In the genomic region with DNA sequence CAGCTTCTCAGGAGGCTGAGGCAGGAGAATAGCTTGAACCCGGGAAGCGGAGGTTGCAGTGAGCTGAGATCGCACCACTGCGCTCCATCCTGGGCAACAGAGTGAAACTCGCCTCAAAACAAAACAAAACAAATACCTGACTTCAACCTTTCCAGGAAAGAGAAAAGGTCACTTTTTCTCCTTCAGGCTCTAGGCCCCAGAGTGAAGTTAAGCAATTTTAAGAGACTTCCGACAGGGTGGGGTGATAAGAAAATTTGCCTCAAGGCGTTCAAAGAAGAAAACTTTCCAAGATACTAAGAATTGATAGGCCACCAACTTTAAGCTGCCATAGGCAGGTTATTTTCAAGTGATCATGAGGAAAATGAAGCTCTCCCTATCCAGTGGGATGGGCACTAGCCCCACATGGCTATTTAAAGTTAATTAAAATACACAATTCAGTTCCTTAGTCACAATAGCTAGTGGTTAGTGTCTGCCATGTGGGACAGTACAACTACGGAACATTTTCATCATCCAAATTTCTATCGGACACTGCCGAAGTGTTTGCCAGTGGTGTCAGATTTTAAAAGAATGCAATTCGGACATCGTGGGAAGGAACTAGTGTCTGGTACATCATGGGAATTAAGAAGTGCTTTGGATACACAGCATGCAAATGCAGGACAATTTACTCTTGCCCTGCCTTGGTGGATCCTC, we compare ENCODE assay signal across 9 cellular contexts. TPM values are rescaled to one million over a fixed set of nuclear protein-coding genes. Genes with fewer than 3 reads are reported as not detected.
DNase-seq lines count a peak whose midpoint lies in the region; ATAC-seq, FAIRE-seq and TF ChIP-seq lines count a peak whose summit lies in the region.
"Had no signal": no experiment of that assay in that cellular context is flagged by ENCODE, and none has a peak within 500 bp of the region (broad histone marks: within the 10 kb centered on the region; RNA-seq: fewer than 3 reads in every experiment).

No MANE protein-coding gene starts in this region.

- no peaks in the 10 kb centered on the region for H3K27me3 ChIP-seq in BLaER1 treated with 17β-estradiol and CSF1 and Interleukin-3, amounts not matched to agents 10 nM and 100 nM
- no peaks in the 10 kb centered on the region for H3K27me3 ChIP-seq in GM12878 (replicated peaks in 1 of 2; ENCODE audit: control insufficient read depth in 2 of 2, insufficient read depth in 2 of 2, low read length in 1 of 2)

- H3K9me3 Mint-ChIP-seq in HFFc6: no peaks in the 10 kb centered on the region
- H3K9me3 Mint-ChIP-seq in naive thymus-derived CD8-positive, alpha-beta T cell: no peaks in the 10 kb centered on the region

- no peak for DNase-seq in HFFc6
- DNase-seq in GM12878 (ENCODE audit: low read depth, low spot score): no peak
- DNase-seq in naive thymus-derived CD8-positive, alpha-beta T cell: no peak
- no peak for DNase-seq in activated gamma-delta T cell (lab: John Stamatoyannopoulos, UW)
- DNase-seq in GM10266 (ENCODE audit: extremely low spot score): no peak
- no peak for DNase-seq in NCI-H1092 treated with DMSO at 0.1 percent for 48 hours (lab: John Stamatoyannopoulos, UW)
- DNase-seq: NCI-H1694 treated with DMSO at 0.1 percent for 48 hours had no signal

- H3K4me1 ChIP-seq in BLaER1 treated with 17β-estradiol and CSF1 and Interleukin-3, amounts not matched to agents 10 nM and 100 nM: peaks cover 0 to 24% (median 10%) of the 10 kb centered on the region in 10 experiments; a peak in 12 of 20 replicates
- 0 out of 2 replicates have a peak, but pooled peaks cover 4% of the 10 kb centered on the region for H3K4me1 ChIP-seq in GM12878 (ENCODE audit: control insufficient read depth, insufficient read depth, low read length)

- H3K4me3 Mint-ChIP-seq in HFFc6: no peak overlapping the region
- H3K4me3 Mint-ChIP-seq in naive thymus-derived CD8-positive, alpha-beta T cell: peak overlapping the region; percentile 58 to 86 (median 80)

- peak overlapping the region in 1 of 11 experiments; percentile 20; a peak in 1 of 22 replicates for H3K27ac ChIP-seq in BLaER1 treated with 17β-estradiol and CSF1 and Interleukin-3, amounts not matched to agents 10 nM and 100 nM
- H3K27ac ChIP-seq in GM12878 (ENCODE audit: control insufficient read depth, insufficient read depth): peak overlapping the region; percentile 68

- H3K27ac Mint-ChIP-seq in HFFc6: peak overlapping the region; percentile 69
- H3K27ac Mint-ChIP-seq in naive thymus-derived CD8-positive, alpha-beta T cell: peak overlapping the region; percentile 85 to 98 (median 96)

- H3K9me3 ChIP-seq in BLaER1 treated with 17β-estradiol and CSF1 and Interleukin-3, amounts not matched to agents 10 nM and 100 nM (replicated peaks in 1 of 11): no peaks in the 10 kb centered on the region
- H3K9me3 ChIP-seq in GM12878 (replicated peaks; ENCODE audit: control insufficient read depth, insufficient read depth, low read length): no peaks in the 10 kb centered on the region

- POLR2A ChIA-PET in GM12878 (lab: Charles Lee): no interaction called here
- POLR2A ChIA-PET in naive thymus-derived CD8-positive, alpha-beta T cell (lab: Charles Lee): interaction anchor here (2.2 kb wide), 1 partner anchor 134 kb away, joined by 6 read pairs; the partner anchor contains the start of gene MBTPS2

- H3K4me3 ChIP-seq in BLaER1 treated with 17β-estradiol and CSF1 and Interleukin-3, amounts not matched to agents 10 nM and 100 nM: no peak overlapping the region
- no peak overlapping the region for H3K4me3 ChIP-seq in GM12878

- TF ChIP-seq RAD21 in GM12878 (IDR thresholded peaks at IDR 0.05; ENCODE audit: insufficient read depth, low read depth, low read length): no peak

- no peak for TF ChIP-seq POLR2A in GM12878 (IDR thresholded peaks at IDR 0.05; ENCODE audit: low read depth, low read length)

- no peak for TF ChIP-seq EP300 in GM12878 (IDR thresholded peaks at IDR 0.05; ENCODE audit: borderline replicate concordance in 1 of 2, control insufficient read depth in 1 of 2, low read depth in 2 of 2, low read length in 2 of 2)

- H3K36me3 ChIP-seq in BLaER1 treated with 17β-estradiol and CSF1 and Interleukin-3, amounts not matched to agents 10 nM and 100 nM: peaks cover 50 to 97% (median 67%) of the 10 kb centered on the region in 11 experiments
- H3K36me3 ChIP-seq in GM12878 (ENCODE audit: control insufficient read depth in 2 of 2, insufficient read depth in 2 of 2, low read length in 1 of 2): peaks cover 0 to 6% of the 10 kb centered on the region in 2 experiments; a peak in 3 of 4 replicates

- intact Hi-C loops in GM12878 (cut with micrococcal nuclease; ENCODE audit: unreplicated experiment): no loop called here

- no peaks in the 10 kb centered on the region for H3K79me2 ChIP-seq in GM12878 (ENCODE audit: control insufficient read depth, insufficient read depth, low read length)

- WGBS in GM12878 (ENCODE audit: insufficient coverage, insufficient replicate concordance, low lambda C conversion rate, missing lambda C conversion rate): 95% methylated on average over 12 of the region's 12 CpGs

- peak overlapping the region; percentile 69 for H2AFZ ChIP-seq in GM12878 (ENCODE audit: control insufficient read depth, low read depth, low read length)

- no peaks in the 10 kb centered on the region for H3K27me3 Mint-ChIP-seq in HFFc6 (ENCODE audit: insufficient read depth)
- H3K27me3 Mint-ChIP-seq in naive thymus-derived CD8-positive, alpha-beta T cell: no peaks in the 10 kb centered on the region

- BruUV-seq in GM12878 (replicated peaks; lab: Mats Ljungman, UMichigan): no TSS peak

- in situ Hi-C loops in GM12878 (cut with MboI): no loop called here

- TF ChIP-seq CTCF in HFFc6 (IDR thresholded peaks at IDR 0.05) (no peak), GM12878 (IDR thresholded peaks at IDR 0.05 in 2 of 3, conservative IDR thresholded peaks at IDR 0.05 in 1 of 3; ENCODE audit: control insufficient read depth in 2 of 3, extremely low read depth in 1 of 3, insufficient read depth in 1 of 3, low read depth in 3 of 3, low read length in 3 of 3) (no peak), GM10266 (IDR thresholded peaks at IDR 0.05; ENCODE audit: control insufficient read depth, insufficient read depth, low read depth, missing control alignments) (no peak)

- peak overlapping the region in 9 of 11 experiments; percentile 1 to 78 (median 24); a peak in 10 of 22 replicates for H3K4me2 ChIP-seq in BLaER1 treated with 17β-estradiol and CSF1 and Interleukin-3, amounts not matched to agents 10 nM and 100 nM
- peak overlapping the region; percentile 70 for H3K4me2 ChIP-seq in GM12878 (ENCODE audit: control insufficient read depth, insufficient read depth)

- no peak for FAIRE-seq in GM12878 (lab: Jason Lieb, UNC)

- RAD21 ChIA-PET in GM12878 (lab: Charles Lee; ENCODE audit: unreplicated experiment): interaction anchor here (3.5 kb wide), 1 partner anchor 11 kb away, joined by 14 read pairs; no protein-coding TSS in a partner anchor

- H3K36me3 Mint-ChIP-seq in HFFc6 (ENCODE audit: low read depth): peaks cover 18% of the 10 kb centered on the region; the same call in 1 of the 2 replicates
- peaks cover 0 to 29% (median 2%) of the 10 kb centered on the region in 3 donors for H3K36me3 Mint-ChIP-seq in naive thymus-derived CD8-positive, alpha-beta T cell

- peak overlapping the region in 2 of 11 experiments; percentile 1 to 32; a peak in 1 of 22 replicates for H3K9ac ChIP-seq in BLaER1 treated with 17β-estradiol and CSF1 and Interleukin-3, amounts not matched to agents 10 nM and 100 nM
- no peak overlapping the region; the same call in 1 of the 2 replicates for H3K9ac ChIP-seq in GM12878 (ENCODE audit: control insufficient read depth, insufficient read depth, low read length)

- CTCF ChIA-PET in GM12878 (lab: Yijun Ruan, JAX): interaction anchor here (1.1 to 7.3 kb wide), 4 partner anchors 9 to 13 kb away, joined by 3 to 64 read pairs (median 4); no protein-coding TSS in a partner anchor

- peaks cover 44% of the 10 kb centered on the region for H3K4me1 Mint-ChIP-seq in HFFc6 (ENCODE audit: low read depth)
- H3K4me1 Mint-ChIP-seq in naive thymus-derived CD8-positive, alpha-beta T cell: peaks cover 8 to 28% (median 25%) of the 10 kb centered on the region in 4 donors

- SMC1A ChIA-PET in GM12878 (lab: Charles Lee; ENCODE audit: uncharacterized antibody, unreplicated experiment): interaction anchor here (0.9 to 5.9 kb wide), 7 partner anchors 11 to 170 kb away, joined by 3 to 44 read pairs (median 3); no protein-coding TSS in a partner anchor

- ATAC-seq in GM12878 (no peak), GM18520 (IDR thresholded peaks at IDR 0.05; ENCODE audit: unreplicated experiment) (no peak)
- no peak for ATAC-seq in naive thymus-derived CD8-positive, alpha-beta T cell

- peaks cover 0 to 19% (median 0%) of the 10 kb centered on the region in 11 experiments; a peak in 6 of 22 replicates for H4K20me1 ChIP-seq in BLaER1 treated with 17β-estradiol and CSF1 and Interleukin-3, amounts not matched to agents 10 nM and 100 nM
- H4K20me1 ChIP-seq in GM12878 (ENCODE audit: control insufficient read depth, insufficient read depth): no peaks in the 10 kb centered on the region

RNA-seq across cellular contexts. Expression of gene SMS, which starts 33.0 kb away (rescaled TPM):
- total RNA-seq in HFFc6 (2021; fragmentation: NEBNext Ultra II Directional; extraction: Animal tissue kit (Norgen Biotek cat#: 25700)): 100 to 1,000 TPM; 141 to 208 (median 196) TPM
- 14.5 and 16.3 TPM in 2 replicates for total RNA-seq in GM12878 (2013; cell fraction: nucleolus; rRNA removed)
- total RNA-seq in GM12878 (2014; rRNA removed) (115 and 118 TPM in 2 replicates), GM12878 (2014; rRNA removed; fragmentation: Illumina TruSeq; extraction: Trizol) (138 and 140 TPM in 2 replicates), GM12878 (2021) (113 and 114 TPM in 2 replicates)
- 40.8 TPM for polyA plus RNA-seq in GM12878 (2011; ENCODE audit: low read depth)
- polyA plus RNA-seq in GM12878 (2011; rRNA removed) (75.4 and 123 TPM in 2 replicates), GM12878 (2014; fragmentation: Illumina TruSeq; extraction: Trizol) (138 and 169 TPM in 2 replicates), GM12878 (2014; fragmentation: Nextera tagmentation; extraction: Ambion mirVana) (10 to 100 TPM; 55.8 to 87.2 TPM), GM12878 (2014; rRNA removed) (82.8 and 91.8 TPM in 2 replicates), GM12878 (2016; fragmentation: Nextera tagmentation; extraction: Ambion mirVana) (100 to 1,000 TPM; 155 to 156 TPM)
- polyA plus RNA-seq in GM12878 (2011; cell fraction: cytosol; rRNA removed): 46.2 and 47.4 TPM in 2 replicates
- 28.2 and 32.5 TPM in 2 replicates for polyA plus RNA-seq in GM12878 (2011; cell fraction: nucleus; rRNA removed)
- 69.5 and 75.1 TPM in 2 replicates for polyA plus RNA-seq in GM12878 (2012)
- 29.4 and 29.6 TPM in 2 replicates for polyA minus RNA-seq in GM12878 (2011; rRNA and poly(A)+ RNA removed)
- polyA minus RNA-seq in GM12878 (2011; cell fraction: cytosol; rRNA and poly(A)+ RNA removed): 35.0 and 44.4 TPM in 2 replicates
- polyA minus RNA-seq in GM12878 (2011; cell fraction: nucleus; rRNA and poly(A)+ RNA removed): 8.1 and 12.8 TPM in 2 replicates
- 10 to 100 TPM; 19.2 to 25.8 TPM for total RNA-seq in naive thymus-derived CD8-positive, alpha-beta T cell
- 10 to 100 TPM; 32.7 to 39.5 (median 32.9) TPM for polyA plus RNA-seq in naive thymus-derived CD8-positive, alpha-beta T cell

RNA-seq across cellular contexts. Expression of gene PHEX, which starts 58.7 kb away (rescaled TPM):
- under 1 TPM; 0.05 to 0.10 (median 0.07) TPM for total RNA-seq in HFFc6 (2021; fragmentation: NEBNext Ultra II Directional; extraction: Animal tissue kit (Norgen Biotek cat#: 25700))
- total RNA-seq in GM12878 (2013; cell fraction: nucleolus; rRNA removed): 20.4 and 28.3 TPM in 2 replicates
- 1.0 and 1.1 TPM in 2 replicates for total RNA-seq in GM12878 (2014; rRNA removed)
- total RNA-seq in GM12878 (2014; rRNA removed; fragmentation: Illumina TruSeq; extraction: Trizol): 0.85 and 0.88 TPM in 2 replicates
- total RNA-seq in GM12878 (2021): 0.56 TPM in 2 replicates
- polyA plus RNA-seq in GM12878 (2011; ENCODE audit: low read depth): 0.04 TPM
- polyA plus RNA-seq in GM12878 (2011; rRNA removed): 97.2 and 103 TPM in 2 replicates
- 66.0 and 82.4 TPM in 2 replicates for polyA plus RNA-seq in GM12878 (2011; cell fraction: cytosol; rRNA removed)
- polyA plus RNA-seq in GM12878 (2011; cell fraction: nucleus; rRNA removed): 94.9 and 105 TPM in 2 replicates
- polyA plus RNA-seq in GM12878 (2012): 0.03 and 0.06 TPM in 2 replicates
- polyA plus RNA-seq in GM12878 (2014; fragmentation: Illumina TruSeq; extraction: Trizol): 0.46 and 0.73 TPM in 2 replicates
- under 1 TPM; 0.33 to 0.53 TPM for polyA plus RNA-seq in GM12878 (2014; fragmentation: Nextera tagmentation; extraction: Ambion mirVana)
- 0.24 and 0.63 TPM in 2 replicates for polyA plus RNA-seq in GM12878 (2014; rRNA removed)
- under 1 TPM; 0.12 to 0.14 TPM for polyA plus RNA-seq in GM12878 (2016; fragmentation: Nextera tagmentation; extraction: Ambion mirVana)
- polyA minus RNA-seq in GM12878 (2011; rRNA and poly(A)+ RNA removed): 292 and 342 TPM in 2 replicates
- 41.1 and 57.5 TPM in 2 replicates for polyA minus RNA-seq in GM12878 (2011; cell fraction: cytosol; rRNA and poly(A)+ RNA removed)
- 259 and 287 TPM in 2 replicates for polyA minus RNA-seq in GM12878 (2011; cell fraction: nucleus; rRNA and poly(A)+ RNA removed)
- total RNA-seq in naive thymus-derived CD8-positive, alpha-beta T cell: under 1 TPM; 0.18 to 0.19 TPM
- polyA plus RNA-seq in naive thymus-derived CD8-positive, alpha-beta T cell: not detected
